ENCODE assay signal across 21 cellular contexts in genomic region chrX:29496636-29497180, GRCh38.
"Had no signal": no experiment of that assay in that cellular context is flagged by ENCODE, and none has a peak within 500 bp of the region (broad histone marks: within the 10 kb centered on the region; RNA-seq: fewer than 3 reads in every experiment).

No MANE protein-coding gene starts in this region.

- H3K4me1 ChIP-seq: breast epithelium, colonic mucosa, left lung, prostate gland, spleen, upper lobe of right lung had no signal

- H3K4me3 ChIP-seq: breast epithelium, colonic mucosa, hepatocyte, left lung, lung, prostate gland, spleen, upper lobe of right lung had no signal

- H3K27ac ChIP-seq: breast epithelium, colonic mucosa, hepatocyte, left lung, prostate gland, spleen, upper lobe of right lung had no signal

- DNase-seq: activated CD8-positive, alpha-beta memory T cell treated with anti-CD3 and anti-CD28 coated beads, Interleukin-2, amount 50 U/mL, for 4 hours; activated naive CD4-positive, alpha-beta T cell; activated T-cell treated with anti-CD3 and anti-CD28 coated beads, Interleukin-2, amount 50 U/mL, for 24 hours; colonic mucosa; endodermal cell; foreskin melanocyte; glutamatergic neuron; immature natural killer cell; kidney glomerular epithelial cell; left lung; naive thymus-derived CD8-positive, alpha-beta T cell; spleen; stimulated activated CD4-positive, alpha-beta T cell treated with anti-CD3 and anti-CD28 coated beads, Interleukin-4, amount 100 ng/mL, for 24 hours; stimulated activated naive CD4-positive, alpha-beta T cell treated with Interleukin-2 at 50 U/mL for 16 hours; T1000; upper lobe of right lung had no signal

- H3K27me3 ChIP-seq: colonic mucosa, hepatocyte, left lung, spleen, upper lobe of right lung had no signal

- ATAC-seq: left lung; naive thymus-derived CD8-positive, alpha-beta T cell; upper lobe of right lung; WTC11 had no signal

- H3K36me3 ChIP-seq: colonic mucosa, left lung, prostate gland, spleen, upper lobe of right lung had no signal

- H3K9me3 ChIP-seq: breast epithelium, colonic mucosa, left lung, prostate gland, spleen, upper lobe of right lung had no signal
